9 cellular contexts compared by ENCODE assay signal in the genomic region with DNA sequence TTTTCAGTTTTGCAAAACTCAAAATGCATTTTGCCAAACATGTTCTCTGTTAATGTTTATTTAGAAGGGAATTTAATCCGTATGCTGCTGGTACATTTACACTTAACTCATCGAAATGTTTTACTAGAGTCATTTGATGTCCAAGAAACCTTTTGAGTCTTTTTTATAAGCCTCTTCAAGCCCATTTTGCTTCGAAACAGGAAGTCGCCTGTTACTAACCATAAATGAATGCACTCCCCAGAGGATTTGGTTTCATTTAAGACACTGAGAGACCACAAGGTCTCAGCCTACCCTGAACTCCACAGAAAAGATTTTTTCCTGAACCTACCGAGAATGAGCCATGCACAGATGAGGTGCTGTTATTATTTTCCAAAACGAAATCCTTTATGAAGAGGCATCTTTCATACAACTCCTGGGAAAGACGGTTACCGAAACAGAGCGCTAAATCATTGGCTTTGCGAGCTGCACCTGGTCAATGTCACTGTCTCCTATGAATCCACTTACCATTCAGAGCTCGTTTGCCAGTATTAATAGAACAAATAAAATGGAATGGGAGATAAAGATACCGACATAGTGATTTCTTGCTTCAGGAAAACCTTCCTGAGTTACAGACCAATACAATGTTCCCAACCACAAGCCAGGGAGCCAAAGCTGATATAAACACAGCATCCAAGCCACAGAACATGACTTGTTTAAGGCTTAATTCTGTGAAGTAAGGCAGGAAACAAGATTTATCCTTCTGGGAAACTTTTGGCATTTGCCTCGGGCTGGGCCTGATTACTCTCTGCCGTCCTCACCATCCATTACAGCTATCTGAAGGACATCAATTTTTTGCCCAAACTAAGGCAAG.
A peak's percentile ranks its signal among the peaks of the same experiment; 100 is the strongest.
DNase-seq lines count a peak whose midpoint lies in the region; ATAC-seq and TF ChIP-seq lines count a peak whose summit lies in the region.
"Had no signal": no experiment of that assay in that cellular context is flagged by ENCODE, and none has a peak within 500 bp of the region (broad histone marks: within the 10 kb centered on the region; RNA-seq: fewer than 3 reads in every experiment).

No MANE protein-coding gene starts in this region.

- intact Hi-C loops in PC-3 (cut with micrococcal nuclease) = loop anchor here (1.0 kb wide), 1 partner anchor 15 kb away; no protein-coding TSS in a partner anchor

- peak overlapping the region; percentile 64 for H3K27ac ChIP-seq in PC-3 (ENCODE audit: low read length)
- H3K27ac ChIP-seq: neutrophil had no signal

- H3F3A ChIP-seq in PC-3 (ENCODE audit: low read length, unreplicated experiment) = peaks cover under 1% of the 10 kb centered on the region

- ATAC-seq in GM18519 (IDR thresholded peaks at IDR 0.05; ENCODE audit: low FRiP score, unreplicated experiment) = peak; percentile 96
- peak; percentile 95 for ATAC-seq in HG02938 (IDR thresholded peaks at IDR 0.05; ENCODE audit: unreplicated experiment)
- ATAC-seq in PC-3 = peak; percentile 81
- no peak for ATAC-seq in GM18517 (IDR thresholded peaks at IDR 0.05; ENCODE audit: unreplicated experiment)
- ATAC-seq in HG03039 (IDR thresholded peaks at IDR 0.05; ENCODE audit: unreplicated experiment) = no peak

- H3K27me3 ChIP-seq in PC-3 (ENCODE audit: low read length) = no peaks in the 10 kb centered on the region
- H3K27me3 ChIP-seq: neutrophil had no signal

- no peaks in the 10 kb centered on the region for H4K20me1 ChIP-seq in PC-3 (ENCODE audit: low read length)

- H3K9me3 ChIP-seq in PC-3 (ENCODE audit: low read length) = no peaks in the 10 kb centered on the region
- H3K9me3 ChIP-seq: neutrophil had no signal

- CTCF ChIA-PET in PC-3 (lab: Charles Lee) = no interaction called here

- peaks cover 30% of the 10 kb centered on the region for H3K4me1 ChIP-seq in PC-3 (ENCODE audit: insufficient read depth, low read length)

- H3K36me3 ChIP-seq in PC-3 (ENCODE audit: low read depth, low read length) = no peaks in the 10 kb centered on the region
- H3K36me3 ChIP-seq: neutrophil had no signal

- DNase-seq in PC-3 = peak; percentile 89
- peak; percentile 6 for DNase-seq in kidney glomerular epithelial cell (lab: John Stamatoyannopoulos, UW)
- DNase-seq in T-helper 2 cell = no peak
- DNase-seq in midbrain (lab: John Stamatoyannopoulos, UW) = no peak

- peak overlapping the region; percentile 7; the same call in 1 of the 2 replicates for H3K9ac ChIP-seq in PC-3 (ENCODE audit: low read length)

- no TSS peak for BruUV-seq in PC-3 (replicated peaks; lab: Mats Ljungman, UMichigan)

- H3K9me2 ChIP-seq in PC-3 (replicated peaks; ENCODE audit: low read length) = no peaks in the 10 kb centered on the region

- no peak for TF ChIP-seq CTCF in PC-3 (conservative IDR thresholded peaks at IDR 0.05; ENCODE audit: low read depth, low read length)

- peak overlapping the region; percentile 51 for H3K4me2 ChIP-seq in PC-3 (ENCODE audit: low read length)

- peak overlapping the region; percentile 14 for H3K4me3 ChIP-seq in PC-3 (ENCODE audit: low read length)

- H2AFZ ChIP-seq in PC-3 (ENCODE audit: low read length) = peak overlapping the region; percentile 24; the same call in 1 of the 2 replicates

- POLR2A ChIA-PET in PC-3 (lab: Charles Lee; ENCODE audit: unreplicated experiment) = interaction anchor here (0.6 kb wide), 1 partner anchor 77 kb away, joined by 4 read pairs; no protein-coding TSS in a partner anchor

- H3K79me2 ChIP-seq in PC-3 (ENCODE audit: low read length) = no peaks in the 10 kb centered on the region

Comparison
In these comparisons a context has a peak if more than half of its experiments do, and no peak if none do; other contexts are left out.
1. ATAC-seq: peak in GM18519 (single experiment), HG02938 (single experiment) and PC-3 (single experiment); none in GM18517 (single experiment) and HG03039 (single experiment).
2. DNase-seq: peak in PC-3 (single experiment) and kidney glomerular epithelial cell (single experiment); none in T-helper 2 cell (0 of 5) and midbrain (single experiment).